ENCODE assay signal across 9 cellular contexts in the genomic region with DNA sequence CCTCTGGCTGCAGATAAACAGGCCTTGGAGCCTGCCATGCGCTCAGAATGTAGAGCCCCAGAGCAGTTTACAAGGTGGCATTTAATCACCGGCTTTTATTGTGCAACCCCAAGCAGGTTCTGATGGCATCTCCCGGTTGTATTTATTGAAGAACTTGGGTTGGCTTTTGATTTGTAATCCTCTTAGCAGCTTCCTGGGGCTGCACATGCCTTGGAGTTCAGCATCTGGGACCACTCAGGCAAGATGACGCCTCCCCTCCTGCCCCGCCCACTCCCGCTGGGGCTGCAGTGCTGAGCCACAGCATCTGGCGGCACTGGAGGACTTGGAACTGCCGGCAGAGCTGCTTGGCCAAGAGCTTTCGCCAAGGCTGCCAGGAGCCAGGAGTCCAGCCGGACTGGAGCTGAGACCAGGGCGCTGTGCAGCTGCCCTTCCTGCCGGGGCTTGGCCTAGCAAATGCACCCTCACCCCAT. TPM values are rescaled to one million over a fixed set of nuclear protein-coding genes. Genes with fewer than 3 reads are reported as not detected.
DNase-seq lines count a peak whose midpoint lies in the region; ATAC-seq and TF ChIP-seq lines count a peak whose summit lies in the region.
"Had no signal": no experiment of that assay in that cellular context is flagged by ENCODE, and none has a peak within 500 bp of the region (broad histone marks: within the 10 kb centered on the region; RNA-seq: fewer than 3 reads in every experiment).

No MANE protein-coding gene starts in this region.

- H3K27me3 Mint-ChIP-seq in glutamatergic neuron (ENCODE audit: unreplicated experiment) = peaks cover 11% of the 10 kb centered on the region

- peaks cover 19% of the 10 kb centered on the region for H3K4me1 Mint-ChIP-seq in glutamatergic neuron (ENCODE audit: low read depth, unreplicated experiment)

- no peak for TF ChIP-seq CTCF in glutamatergic neuron (IDR thresholded peaks at IDR 0.05; ENCODE audit: partially characterized antibody, unreplicated experiment)

- no peak for ATAC-seq in HG03025 (IDR thresholded peaks at IDR 0.05; ENCODE audit: low FRiP score, unreplicated experiment)
- ATAC-seq in GM18861 (IDR thresholded peaks at IDR 0.05; ENCODE audit: unreplicated experiment) = no peak
- ATAC-seq in HG03354 (IDR thresholded peaks at IDR 0.05; ENCODE audit: poor library complexity, severe bottlenecking, unreplicated experiment) = no peak

- peaks cover 2% of the 10 kb centered on the region for H3K9me3 Mint-ChIP-seq in glutamatergic neuron (ENCODE audit: unreplicated experiment)

- intact Hi-C loops in posterior cingulate gyrus (cut with DNase I) = loop anchor here (2.0 kb wide), 1 partner anchor 128 kb away; no protein-coding TSS in a partner anchor

- no peak overlapping the region for H3K27ac Mint-ChIP-seq in glutamatergic neuron (ENCODE audit: unreplicated experiment)

- H3K36me3 Mint-ChIP-seq in glutamatergic neuron (ENCODE audit: unreplicated experiment) = no peaks in the 10 kb centered on the region

- H3K4me3 Mint-ChIP-seq in glutamatergic neuron (ENCODE audit: unreplicated experiment) = no peak overlapping the region

- DNase-seq in DMS79 treated with DMSO at 0.1 percent for 48 hours (lab: John Stamatoyannopoulos, UW) (peak; percentile 36), SK-N-DZ (ENCODE audit: low spot score) (peak; percentile 86), glutamatergic neuron (peak; percentile 85), posterior cingulate gyrus (peak; percentile 52 to 95 (median 73))
- DNase-seq in activated CD4-positive, alpha-beta T cell treated with anti-CD3 and anti-CD28 coated beads, Interleukin-2, amount 50 U/mL, for 1 hour = no peak
- DNase-seq: NCI-H526 had no signal

RNA-seq across cellular contexts. Expression of gene HTRA3, which starts 5.3 kb away (rescaled TPM):
- 4.2 and 4.8 TPM in 2 replicates for polyA plus RNA-seq in SK-N-DZ (2014; cell fraction: cytosol; rRNA removed)
- polyA plus RNA-seq in SK-N-DZ (2014; cell fraction: nucleus; rRNA removed) = 2.0 and 3.1 TPM in 2 replicates
- total RNA-seq in glutamatergic neuron (ENCODE audit: unreplicated experiment) = 0.64 TPM
